In the genomic region with DNA sequence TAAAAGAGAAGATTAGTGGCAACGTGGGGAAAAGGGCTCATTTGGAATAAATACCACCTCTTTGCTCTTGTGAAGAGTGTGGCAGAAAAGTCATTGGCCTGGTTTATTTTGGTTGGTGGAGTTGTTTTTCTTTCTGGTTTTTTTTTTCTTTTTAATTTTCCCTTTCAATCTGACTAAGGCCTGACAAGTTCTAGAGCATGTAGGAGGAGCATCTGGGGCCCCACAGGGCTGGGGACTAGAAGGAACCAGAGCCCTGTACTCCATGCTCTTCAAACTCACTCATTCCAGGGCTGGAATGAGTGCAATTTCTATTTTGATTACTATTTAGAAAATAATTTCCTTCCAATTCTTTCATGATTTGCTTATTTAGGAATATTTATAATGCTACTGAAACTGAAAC, we compare ENCODE assay signal across 28 cellular contexts. TPM values are rescaled to one million over a fixed set of nuclear protein-coding genes. Genes with fewer than 3 reads are reported as not detected.
"Had no signal": no experiment of that assay in that cellular context is flagged by ENCODE, and none has a peak within 500 bp of the region (broad histone marks: within the 10 kb centered on the region; RNA-seq: fewer than 3 reads in every experiment).

No MANE protein-coding gene starts in this region.

- ATAC-seq: heart right ventricle; left lung; mucosa of descending colon; natural killer cell treated with Interleukin-12 subunit alpha and Interleukin-12 subunit beta and Interleukin-15 and Interleukin-18, amount 100 ng/mL, for 72 hours; stimulated activated memory B cell treated with anti-CD40 and anti-IgM and Interleukin-4, amounts not matched to agents 10 μg/mL and 1 μg/mL and 100 μg/mL, for 72 hours; stimulated activated naive CD8-positive, alpha-beta T cell treated with anti-CD3 and anti-CD28 coated beads, Interleukin-15, amount 100 ng/mL, for 72 hours; T-helper 17 cell; WTC11 had no signal

- H3K4me3 Mint-ChIP-seq: dendritic cell treated with granulocyte-macrophage colony-stimulating factor and Interleukin-4, amounts not matched to agents 40 ng/mL and 50 ng/mL, for 4 days; natural killer cell treated with Interleukin-12 subunit alpha and Interleukin-12 subunit beta and Interleukin-15 and Interleukin-18, amount 100 ng/mL, for 72 hours; stimulated activated memory B cell treated with anti-CD40 and anti-IgM and Interleukin-4, amounts not matched to agents 10 μg/mL and 1 μg/mL and 100 μg/mL, for 72 hours; stimulated activated naive CD8-positive, alpha-beta T cell treated with anti-CD3 and anti-CD28 coated beads, Interleukin-15, amount 100 ng/mL, for 72 hours; T-helper 17 cell; type B pancreatic cell; WTC11 had no signal

- DNase-seq: activated CD4-positive, alpha-beta T cell treated with anti-CD3 and anti-CD28 coated beads for 1 hour; activated CD4-positive, alpha-beta T cell treated with anti-CD3 and anti-CD28 coated beads, Interleukin-2, amount 50 U/mL, for 1 hour; activated CD8-positive, alpha-beta memory T cell treated with anti-CD3 and anti-CD28 coated beads for 24 hours; activated gamma-delta T cell treated with Interleukin-2 at 50 U/mL for 16 hours; activated naive CD4-positive, alpha-beta T cell treated with anti-CD3 and anti-CD28 coated beads, Interleukin-2, amount 50 U/mL, for 16 hours; amniotic stem cell; brain microvascular endothelial cell; effector CD8-positive, alpha-beta T cell; esophagus squamous epithelium; foreskin melanocyte; heart right ventricle; left lung; mucosa of descending colon; stimulated activated CD4-positive, alpha-beta T cell treated with anti-CD3 and anti-CD28 coated beads, Interleukin-1b, Interleukin-23, amount 100 ng/mL, for 48 hours; stimulated activated CD4-positive, alpha-beta T cell treated with anti-CD3 and anti-CD28 coated beads, Interleukin-4, amount 100 ng/mL, for 4 hours; stimulated activated CD8-positive, alpha-beta memory T cell treated with anti-CD3 and anti-CD28 coated beads, Interleukin-4, amount 100 ng/mL, for 48 hours; stimulated activated naive CD8-positive, alpha-beta T cell treated with anti-CD3 and anti-CD28 coated beads, Interleukin-15, amount 100 ng/mL, for 72 hours; substantia nigra; T-helper 17 cell; T1000; uterus had no signal

- H3K36me3 Mint-ChIP-seq: natural killer cell treated with Interleukin-12 subunit alpha and Interleukin-12 subunit beta and Interleukin-15 and Interleukin-18, amount 100 ng/mL, for 72 hours; stimulated activated memory B cell treated with anti-CD40 and anti-IgM and Interleukin-4, amounts not matched to agents 10 μg/mL and 1 μg/mL and 100 μg/mL, for 72 hours; WTC11 had no signal

- H3K27ac Mint-ChIP-seq: dendritic cell treated with granulocyte-macrophage colony-stimulating factor and Interleukin-4, amounts not matched to agents 40 ng/mL and 50 ng/mL, for 4 days; natural killer cell treated with Interleukin-12 subunit alpha and Interleukin-12 subunit beta and Interleukin-15 and Interleukin-18, amount 100 ng/mL, for 72 hours; stimulated activated memory B cell treated with anti-CD40 and anti-IgM and Interleukin-4, amounts not matched to agents 10 μg/mL and 1 μg/mL and 100 μg/mL, for 72 hours; stimulated activated naive CD8-positive, alpha-beta T cell treated with anti-CD3 and anti-CD28 coated beads, Interleukin-15, amount 100 ng/mL, for 72 hours; T-helper 17 cell; type B pancreatic cell; WTC11 had no signal

- H3K4me1 Mint-ChIP-seq: stimulated activated memory B cell treated with anti-CD40 and anti-IgM and Interleukin-4, amounts not matched to agents 10 μg/mL and 1 μg/mL and 100 μg/mL, for 72 hours had no signal

- H3K9me3 Mint-ChIP-seq: dendritic cell treated with granulocyte-macrophage colony-stimulating factor and Interleukin-4, amounts not matched to agents 40 ng/mL and 50 ng/mL, for 4 days; natural killer cell treated with Interleukin-12 subunit alpha and Interleukin-12 subunit beta and Interleukin-15 and Interleukin-18, amount 100 ng/mL, for 72 hours; stimulated activated memory B cell treated with anti-CD40 and anti-IgM and Interleukin-4, amounts not matched to agents 10 μg/mL and 1 μg/mL and 100 μg/mL, for 72 hours; stimulated activated naive CD8-positive, alpha-beta T cell treated with anti-CD3 and anti-CD28 coated beads, Interleukin-15, amount 100 ng/mL, for 72 hours; WTC11 had no signal

RNA-seq across cellular contexts. Expression of gene IRX5, which starts 13.3 kb away (rescaled TPM):
- total RNA-seq: mesenteric fat pad; mucosa of descending colon; natural killer cell treated with Interleukin-12 subunit alpha and Interleukin-12 subunit beta and Interleukin-15 and Interleukin-18, amount 100 ng/mL, for 72 hours; omental fat pad had no signal
